8 cellular contexts compared by ENCODE assay signal in genomic region chr1:110615548-110616130, GRCh38. TPM values are rescaled to one million over a fixed set of nuclear protein-coding genes. Genes with fewer than 3 reads are reported as not detected.
A peak's percentile ranks its signal among the peaks of the same experiment; 100 is the strongest.
DNase-seq lines count a peak whose midpoint lies in the region; ATAC-seq and TF ChIP-seq lines count a peak whose summit lies in the region.

No MANE protein-coding gene starts in this region.

- DNase-seq in SIG-M5 treated with dmso at 0.1 percent for 504 hours (lab: John Stamatoyannopoulos, UW; ENCODE audit: unreplicated experiment): peak; percentile 69
- DNase-seq in SIG-M5 (lab: John Stamatoyannopoulos, UW): no peak
- peak; percentile 73 for DNase-seq in NCI-H1105 treated with DMSO at 0.1 percent for 48 hours (lab: John Stamatoyannopoulos, UW)
- peak; percentile 78 for DNase-seq in SK-N-SH
- peak; percentile 53 for DNase-seq in brain microvascular endothelial cell
- peak; percentile 64 for DNase-seq in iris pigment epithelial cell (ENCODE audit: low read depth)
- DNase-seq in stimulated activated CD4-positive, alpha-beta T cell treated with anti-CD3 and anti-CD28 coated beads, Interleukin-4, amount 100 ng/mL, for 1 hour: peak; percentile 49

- no peak overlapping the region for H3K4me2 ChIP-seq in SK-N-SH

- no peaks in the 10 kb centered on the region for H4K20me1 ChIP-seq in SK-N-SH (ENCODE audit: insufficient read depth)

- no peak overlapping the region for H2AFZ ChIP-seq in SK-N-SH (ENCODE audit: low read depth)

- TF ChIP-seq EP300 in SK-N-SH (IDR thresholded peaks at IDR 0.05; ENCODE audit: borderline replicate concordance in 1 of 2, low read depth in 1 of 2, low read length in 1 of 2): no peak

- no peak for ATAC-seq in HG02759 (IDR thresholded peaks at IDR 0.05; ENCODE audit: unreplicated experiment)

- H3K27ac ChIP-seq in SK-N-SH (ENCODE audit: low read depth in 2 of 2, low read length in 1 of 2) (no peak overlapping the region), brain microvascular endothelial cell (no peak overlapping the region)

- WGBS in SK-N-SH (ENCODE audit: low lambda C conversion rate): 21% methylated on average over 9 of the region's 9 CpGs

- no peaks in the 10 kb centered on the region for H3K9me3 ChIP-seq in SK-N-SH

- in situ Hi-C loops in brain microvascular endothelial cell (cut with HindIII; ENCODE audit: low pct_ligation_motif_present, low sequenced_read_pairs): no loop called here

- peaks cover 11% of the 10 kb centered on the region for H3K27me3 ChIP-seq in SK-N-SH (ENCODE audit: insufficient read depth)
- peaks cover 3% of the 10 kb centered on the region for H3K27me3 ChIP-seq in brain microvascular endothelial cell (replicated peaks)

- peak; percentile 67 for TF ChIP-seq CTCF in SK-N-SH (IDR thresholded peaks at IDR 0.05)
- peak; percentile 85 for TF ChIP-seq CTCF in brain microvascular endothelial cell (IDR thresholded peaks at IDR 0.05; ENCODE audit: low read depth, low read length, missing control alignments)

- H3K4me3 ChIP-seq in SK-N-SH (ENCODE audit: low read depth in 2 of 2, low read length in 1 of 2) (peak overlapping the region in 1 of 2 experiments; percentile 45; a peak in 1 of 4 replicates), brain microvascular endothelial cell (ENCODE audit: low read depth, low read length) (no peak overlapping the region)

- no peaks in the 10 kb centered on the region for H3K9me2 ChIP-seq in SK-N-SH

- POLR2A ChIA-PET in SK-N-SH (lab: Yijun Ruan, JAX): no interaction called here

- no peaks in the 10 kb centered on the region for H3F3A ChIP-seq in SK-N-SH (replicated peaks; ENCODE audit: insufficient read depth)

- no peak overlapping the region for H3K9ac ChIP-seq in SK-N-SH

- CTCF ChIA-PET in SK-N-SH (lab: Yijun Ruan, JAX): interaction anchor here (0.6 to 12.0 kb wide), 16 partner anchors 12 to 1370 kb away, joined by 3 to 280 read pairs (median 4); partner anchors contain the start of genes KCNA10 and KCNA2

- no peaks in the 10 kb centered on the region for H3K79me2 ChIP-seq in SK-N-SH (ENCODE audit: insufficient read depth)

- TF ChIP-seq RAD21 in SK-N-SH (IDR thresholded peaks at IDR 0.05; ENCODE audit: low read length): peak; percentile 93

- H3K36me3 ChIP-seq in SK-N-SH (replicated peaks in 1 of 2; ENCODE audit: control insufficient read depth in 1 of 2, insufficient read depth in 2 of 2, low read length in 1 of 2) (no peaks in the 10 kb centered on the region), brain microvascular endothelial cell (replicated peaks) (no peaks in the 10 kb centered on the region)

- H3K4me1 ChIP-seq in SK-N-SH (ENCODE audit: control insufficient read depth in 1 of 2, insufficient read depth in 2 of 2, low read depth in 1 of 2, low read length in 1 of 2): peaks cover 0 to 3% of the 10 kb centered on the region in 2 experiments; a peak in 1 of 4 replicates

TF ChIP-seq in SK-N-SH, 30 proteins besides CTCF, POLR2A, EP300 and RAD21:
- TF ChIP-seq SMC3 (IDR thresholded peaks at IDR 0.05; ENCODE audit: low read depth, low read length) (peak; percentile 82), PBX3 (IDR thresholded peaks at IDR 0.05) (no peak)

RNA-seq across cellular contexts. Expression of gene KCNA2, which starts 9.5 kb away (rescaled TPM):
- polyA plus RNA-seq in SK-N-SH (2012; rRNA removed): not detected in 2 replicates
- not detected in 2 replicates for polyA plus RNA-seq in SK-N-SH (2012; cell fraction: cytosol; rRNA removed)
- polyA plus RNA-seq in SK-N-SH (2012; cell fraction: nucleus; rRNA removed): not detected in 2 replicates

RNA-seq across cellular contexts. Expression of gene KCNA3, which starts 59.1 kb away (rescaled TPM):
- 0.02 TPM in 1 of 2 replicates, not detected in the other for polyA plus RNA-seq in SK-N-SH (2012; rRNA removed)
- polyA plus RNA-seq in SK-N-SH (2012; cell fraction: cytosol; rRNA removed): 0.01 and 0.08 TPM in 2 replicates
- polyA plus RNA-seq in SK-N-SH (2012; cell fraction: nucleus; rRNA removed): not detected in 2 replicates
